ENCODE assay signal across 30 cellular contexts in the genomic region with DNA sequence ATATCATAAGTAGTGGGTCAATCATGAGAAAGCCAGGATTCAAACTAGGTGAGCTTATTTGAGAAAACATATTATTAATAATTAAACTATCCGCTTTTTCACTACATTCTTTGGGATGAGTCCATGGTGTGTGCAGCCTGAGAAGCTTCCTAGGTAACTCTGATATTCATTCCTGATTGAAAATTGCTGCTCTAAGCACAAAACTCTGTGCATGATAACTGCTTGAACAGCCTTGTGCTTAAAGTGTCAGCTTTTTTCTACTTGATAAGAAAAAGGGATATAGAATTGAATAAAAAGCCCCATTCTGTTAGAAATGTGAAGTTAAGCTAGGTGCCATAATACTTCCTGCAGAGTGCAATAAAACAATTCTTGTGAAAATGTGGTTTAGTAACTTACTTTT.
"Had no signal": no experiment of that assay in that cellular context is flagged by ENCODE, and none has a peak within 500 bp of the region (broad histone marks: within the 10 kb centered on the region; RNA-seq: fewer than 3 reads in every experiment).

No MANE protein-coding gene starts in this region.

- H3K9ac ChIP-seq: parathyroid adenoma had no signal

- DNase-seq: naive thymus-derived CD8-positive, alpha-beta T cell; nephron progenitor cell; nucleus accumbens; ovary; posterior cingulate gyrus; psoas muscle; right cardiac atrium; spleen; stimulated activated CD4-positive, alpha-beta T cell treated with anti-CD3 and anti-CD28 coated beads, Interleukin-12 subunit alpha, Interleukin-12 subunit beta, amount 100 ng/mL, for 4 hours; stimulated activated CD4-positive, alpha-beta T cell treated with anti-CD3 and anti-CD28 coated beads, Interleukin-1b, Interleukin-23, amount 100 ng/mL, for 48 hours; stimulated activated CD4-positive, alpha-beta T cell treated with anti-CD3 and anti-CD28 coated beads, Interleukin-4, amount 100 ng/mL, for 1 hour; stimulated activated CD4-positive, alpha-beta T cell treated with anti-CD3 and anti-CD28 coated beads, Interleukin-4, amount 100 ng/mL, for 4 hours; stimulated activated CD8-positive, alpha-beta memory T cell treated with anti-CD3 and anti-CD28 coated beads, Interleukin-4, amount 100 ng/mL, for 48 hours; stimulated activated naive CD4-positive, alpha-beta T cell; stimulated activated naive CD8-positive, alpha-beta T cell treated with anti-CD3 and anti-CD28 coated beads, Interleukin-15, amount 100 ng/mL, for 72 hours; stimulated activated naive CD8-positive, alpha-beta T cell treated with anti-CD3 and anti-CD28 coated beads, Interleukin-15, Interleukin-2, amounts not matched to agents 100 U/mL and 50 U/mL, for 24 hours; substantia nigra; testis; tibial artery; transverse colon; upper lobe of right lung; uterus had no signal

- H3K27me3 ChIP-seq: neutrophil, ovary, spleen, suprapubic skin, testis, tibial artery, transverse colon, upper lobe of right lung, uterus had no signal

- H3K4me1 ChIP-seq: parathyroid adenoma, psoas muscle, spleen, suprapubic skin, testis, tibial artery, transverse colon, upper lobe of right lung, uterus had no signal

- ATAC-seq: naive thymus-derived CD8-positive, alpha-beta T cell; natural killer cell treated with Interleukin-12 subunit alpha and Interleukin-12 subunit beta and Interleukin-15 and Interleukin-18, amount 100 ng/mL, for 72 hours; psoas muscle; right cardiac atrium; sciatic nerve; stimulated activated memory B cell treated with anti-CD40 and anti-IgM and Interleukin-4, amounts not matched to agents 10 μg/mL and 1 μg/mL and 100 μg/mL, for 72 hours; stimulated activated naive CD8-positive, alpha-beta T cell treated with anti-CD3 and anti-CD28 coated beads, Interleukin-15, amount 100 ng/mL, for 72 hours; stimulated activated naive CD8-positive, alpha-beta T cell treated with anti-CD3 and anti-CD28 coated beads, Interleukin-15, Interleukin-2, amounts not matched to agents 100 U/mL and 50 U/mL, for 24 hours; upper lobe of right lung had no signal

- H3K79me2 ChIP-seq: parathyroid adenoma had no signal

- H3K9me3 ChIP-seq: neutrophil, psoas muscle, suprapubic skin, testis, tibial artery, transverse colon, upper lobe of right lung, uterus had no signal

- H3K4me3 ChIP-seq: ovary, psoas muscle, skin epidermis, smooth muscle cell, spleen, suprapubic skin, testis, tibial artery, transverse colon, upper lobe of right lung, uterus had no signal

- H3K36me3 ChIP-seq: neutrophil, ovary, spleen, suprapubic skin, tibial artery, transverse colon, upper lobe of right lung, uterus had no signal

- H3K27ac ChIP-seq: neutrophil, ovary, parathyroid adenoma, psoas muscle, skin epidermis, spleen, suprapubic skin, testis, tibial artery, transverse colon, upper lobe of right lung, uterus had no signal

- H2AFZ ChIP-seq: parathyroid adenoma had no signal

- H3K4me2 ChIP-seq: smooth muscle cell had no signal
